ENCODE assay signal across 1 cellular context in genomic region chr4:77073981-77074865, GRCh38.
TF ChIP-seq lines count a peak whose summit lies in the region.

No MANE protein-coding gene starts in this region.

TF ChIP-seq in GM12878, 131 proteins besides CTCF, POLR2A, EP300 and RAD21 (continued from another document):
- TF ChIP-seq ZBTB4 (CRISPR knock-in tag; IDR thresholded peaks at IDR 0.05), result no peak
